8 cellular contexts compared by ENCODE assay signal in genomic region chr5:142548739-142549275, GRCh38.
DNase-seq lines count a peak whose midpoint lies in the region; ATAC-seq and TF ChIP-seq lines count a peak whose summit lies in the region.

No MANE protein-coding gene starts in this region.

- no peaks in the 10 kb centered on the region for H3K27me3 ChIP-seq in foreskin keratinocyte

- peaks cover 31% of the 10 kb centered on the region for H3K4me1 ChIP-seq in foreskin keratinocyte

- H3K4me3 Mint-ChIP-seq in activated T-cell treated with anti-CD3 and anti-CD28 coated beads, Interleukin-2, amount 50 U/mL, for 24 hours: no peak overlapping the region

- no peaks in the 10 kb centered on the region for H3K9me3 Mint-ChIP-seq in activated T-cell treated with anti-CD3 and anti-CD28 coated beads, Interleukin-2, amount 50 U/mL, for 24 hours

- H3K4me1 Mint-ChIP-seq in activated T-cell treated with anti-CD3 and anti-CD28 coated beads, Interleukin-2, amount 50 U/mL, for 24 hours (ENCODE audit: low read depth): peaks cover 18% of the 10 kb centered on the region

- H3K27me3 Mint-ChIP-seq in activated T-cell treated with anti-CD3 and anti-CD28 coated beads, Interleukin-2, amount 50 U/mL, for 24 hours: peaks cover 37% of the 10 kb centered on the region

- no peak overlapping the region for H3K27ac Mint-ChIP-seq in activated T-cell treated with anti-CD3 and anti-CD28 coated beads, Interleukin-2, amount 50 U/mL, for 24 hours

- peak; percentile 81 for ATAC-seq in foreskin keratinocyte
- no peak for ATAC-seq in GM21526 (IDR thresholded peaks at IDR 0.05; ENCODE audit: low FRiP score, unreplicated experiment)
- ATAC-seq in GM19397 (IDR thresholded peaks at IDR 0.05; ENCODE audit: unreplicated experiment): no peak

- no peak overlapping the region for H3K27ac ChIP-seq in foreskin keratinocyte

- TF ChIP-seq CTCF in foreskin keratinocyte (conservative IDR thresholded peaks at IDR 0.05): peak; percentile 99

- DNase-seq in DMS79 (lab: John Stamatoyannopoulos, UW) (peak; percentile 12), HS-5 (ENCODE audit: low read depth) (peak; percentile 80), NCI-H82 treated with DMSO at 0.1 percent for 48 hours (lab: John Stamatoyannopoulos, UW; ENCODE audit: unreplicated experiment) (peak; percentile 84), foreskin keratinocyte (peak; percentile 75 to 89), non-pigmented ciliary epithelial cell (ENCODE audit: low read depth) (peak; percentile 94)
- DNase-seq in activated T-cell treated with anti-CD3 and anti-CD28 coated beads, Interleukin-2, amount 50 U/mL, for 24 hours: peak; percentile 50

- H3K36me3 Mint-ChIP-seq in activated T-cell treated with anti-CD3 and anti-CD28 coated beads, Interleukin-2, amount 50 U/mL, for 24 hours (ENCODE audit: low read depth): no peaks in the 10 kb centered on the region

Comparison
In these comparisons a context has a peak if more than half of its experiments do, and no peak if none do; other contexts are left out.
1. DNase-seq: peak in every context shown above with its lines; median percentile 94 in non-pigmented ciliary epithelial cell; 84 in NCI-H82 treated with DMSO at 0.1 percent for 48 hours; 82 in foreskin keratinocyte; 80 in HS-5; 50 in activated T-cell treated with anti-CD3 and anti-CD28 coated beads, Interleukin-2, amount 50 U/mL, for 24 hours; 12 in DMS79.